In the genomic region with DNA sequence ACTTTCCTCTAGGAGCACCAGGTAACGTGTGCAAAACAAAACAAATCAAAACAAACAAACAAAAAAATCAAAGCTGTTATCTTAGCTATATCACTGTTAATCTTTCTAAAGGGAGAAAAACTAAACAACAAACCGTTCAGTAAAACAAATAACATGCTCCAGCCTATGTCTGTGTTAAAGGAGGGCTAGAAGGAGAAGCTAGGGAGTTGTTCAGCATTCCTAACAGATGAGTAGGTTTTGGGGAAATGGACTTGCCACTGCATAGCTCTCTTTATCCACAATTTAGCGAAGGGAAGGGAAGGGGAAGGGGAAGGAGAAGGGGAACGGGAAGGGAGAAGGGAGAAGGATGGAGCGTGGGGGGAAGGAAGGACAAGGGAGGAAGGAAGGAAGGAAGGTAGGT, we compare ENCODE assay signal across 14 cellular contexts.
DNase-seq lines count a peak whose midpoint lies in the region; ATAC-seq and TF ChIP-seq lines count a peak whose summit lies in the region.
"Had no signal": no experiment of that assay in that cellular context is flagged by ENCODE, and none has a peak within 500 bp of the region (broad histone marks: within the 10 kb centered on the region; RNA-seq: fewer than 3 reads in every experiment).

No MANE protein-coding gene starts in this region.

- H2BK5ac ChIP-seq in neuronal stem cell (ENCODE audit: low read length) = no peak overlapping the region

- no peak overlapping the region for H4K8ac ChIP-seq in neuronal stem cell (ENCODE audit: low read depth, low read length)

- no peaks in the 10 kb centered on the region for H3K27me3 ChIP-seq in A673 (replicated peaks; ENCODE audit: insufficient read depth, low read depth, low read length, poor library complexity)
- no peaks in the 10 kb centered on the region for H3K27me3 ChIP-seq in left ventricle myocardium inferior (ENCODE audit: low read depth)
- H3K27me3 ChIP-seq in neuronal stem cell (ENCODE audit: control insufficient read depth in 3 of 3, insufficient read depth in 3 of 3, low read depth in 1 of 3, low read length in 3 of 3) = no peaks in the 10 kb centered on the region
- H3K27me3 ChIP-seq: testis had no signal

- H2BK15ac ChIP-seq in neuronal stem cell (ENCODE audit: low read length) = no peak overlapping the region

- no peak overlapping the region for H3K4me3 ChIP-seq in A673 (ENCODE audit: low read depth, low read length, poor library complexity, severe bottlenecking)
- H3K4me3 ChIP-seq in left ventricle myocardium inferior = no peak overlapping the region
- no peak overlapping the region for H3K4me3 ChIP-seq in neuronal stem cell (ENCODE audit: low read length in 2 of 2)
- H3K4me3 ChIP-seq: lower lobe of right lung, testis had no signal

- H2BK12ac ChIP-seq in neuronal stem cell (ENCODE audit: low read length) = no peak overlapping the region

- H3K36me3 Mint-ChIP-seq in chondrocyte (ENCODE audit: low read depth) = no peaks in the 10 kb centered on the region

- no peak overlapping the region for H3K4me3 Mint-ChIP-seq in chondrocyte (ENCODE audit: unreplicated experiment)
- H3K4me3 Mint-ChIP-seq: activated CD4-positive, alpha-beta T cell treated with anti-CD3 and anti-CD28 coated beads, Interleukin-2, amount 10 ng/mL, durations not matched to agents 24 days and 14 days; activated T-cell treated with anti-CD3 and anti-CD28 coated beads, Interleukin-2, amount 50 U/mL, for 72 hours; T-helper 2 cell treated with Interferon-gamma antibody and Interleukin-4, amounts not matched to agents 5 μg/mL and 100 μg/mL, for 36 hours had no signal

- no peak overlapping the region for H2BK120ac ChIP-seq in neuronal stem cell (ENCODE audit: low read depth, low read length)

- no TSS peak for BruUV-seq in A673 (replicated peaks; lab: Mats Ljungman, UMichigan)

- TF ChIP-seq CTCF in A673 (conservative IDR thresholded peaks at IDR 0.05; ENCODE audit: low read depth, low read length) (no peak), chondrocyte (IDR thresholded peaks at IDR 0.05) (no peak), left ventricle myocardium inferior (IDR thresholded peaks at IDR 0.05; ENCODE audit: borderline replicate concordance) (no peak)

- intact Hi-C loops in A673 (cut with micrococcal nuclease; ENCODE audit: unreplicated experiment) = loop anchor here (5.0 kb wide), 1 partner anchor 351 kb away; no protein-coding TSS in a partner anchor
- intact Hi-C loops in left ventricle myocardium inferior (cut with micrococcal nuclease) = no loop called here

- H3K9me3 ChIP-seq in A673 (ENCODE audit: low read depth, low read length, poor library complexity, severe bottlenecking) (no peaks in the 10 kb centered on the region), left ventricle myocardium inferior (replicated peaks) (no peaks in the 10 kb centered on the region), neuronal stem cell (replicated peaks in 1 of 2; ENCODE audit: control insufficient read depth in 2 of 2, insufficient read depth in 1 of 2, low read depth in 1 of 2, low read length in 2 of 2) (no peaks in the 10 kb centered on the region)
- H3K9me3 ChIP-seq: lower lobe of right lung, testis had no signal

- no peak overlapping the region for H3K9ac ChIP-seq in neuronal stem cell (ENCODE audit: low read depth, low read length, poor library complexity)

- H3K18ac ChIP-seq in neuronal stem cell (ENCODE audit: low read length) = no peak overlapping the region

- H3K36me3 ChIP-seq in A673 (ENCODE audit: insufficient read depth, low read length, poor library complexity, severe bottlenecking) = no peaks in the 10 kb centered on the region
- no peaks in the 10 kb centered on the region for H3K36me3 ChIP-seq in left ventricle myocardium inferior
- H3K36me3 ChIP-seq in neuronal stem cell (replicated peaks in 1 of 2; ENCODE audit: control insufficient read depth in 2 of 2, insufficient read depth in 2 of 2, low read length in 2 of 2) = no peaks in the 10 kb centered on the region
- H3K36me3 ChIP-seq: lower lobe of right lung had no signal

- CTCF ChIA-PET in A673 (lab: Charles Lee) = interaction anchor here (0.6 kb wide), 1 partner anchor 350 kb away, joined by 4 read pairs; no protein-coding TSS in a partner anchor

- no peaks in the 10 kb centered on the region for H3K79me1 ChIP-seq in neuronal stem cell (ENCODE audit: low read depth, low read length)

- H3K23ac ChIP-seq in neuronal stem cell (ENCODE audit: low read depth, low read length, poor library complexity) = no peak overlapping the region

- no peak overlapping the region for H3K4ac ChIP-seq in neuronal stem cell (ENCODE audit: low read length)

- no peak overlapping the region for H2AK5ac ChIP-seq in neuronal stem cell (ENCODE audit: low read depth, low read length)

- H3K4me2 ChIP-seq in neuronal stem cell (ENCODE audit: insufficient read depth, low read length, poor library complexity, severe bottlenecking) = no peak overlapping the region

- no peak for ATAC-seq in HG02588 (IDR thresholded peaks at IDR 0.05; ENCODE audit: unreplicated experiment)
- ATAC-seq: activated T-cell treated with anti-CD3 and anti-CD28 coated beads, Interleukin-2, amount 50 U/mL, for 72 hours had no signal

- H3K27ac ChIP-seq in A673 (ENCODE audit: low read depth, low read length, poor library complexity, severe bottlenecking) (peak overlapping the region; percentile 76), left ventricle myocardium inferior (replicated peaks) (no peak overlapping the region), neuronal stem cell (replicated peaks; ENCODE audit: low read length) (no peak overlapping the region)
- H3K27ac ChIP-seq: lower lobe of right lung, testis had no signal

- H3K27me3 Mint-ChIP-seq in chondrocyte (ENCODE audit: low read depth) = no peaks in the 10 kb centered on the region

- POLR2A ChIA-PET in A673 (lab: Charles Lee; ENCODE audit: low non-redundant PET) = interaction anchor here (0.6 kb wide), 4 partner anchors 37 to 1833 kb away, joined by 4 to 31 read pairs (median 8); no protein-coding TSS in a partner anchor

- peaks cover 14% of the 10 kb centered on the region for H3K4me1 Mint-ChIP-seq in chondrocyte (ENCODE audit: low read depth)

- DNase-seq in A673 (ENCODE audit: low spot score) (peak; percentile 81), M059J (ENCODE audit: low read depth) (peak; percentile 63), chondrocyte (ENCODE audit: low spot score) (no peak), iris pigment epithelial cell (ENCODE audit: low read depth) (peak; percentile 56), left ventricle myocardium inferior (no peak), neuronal stem cell (ENCODE audit: low spot score) (no peak)
- DNase-seq in stimulated activated naive CD4-positive, alpha-beta T cell (lab: John Stamatoyannopoulos, UW) = no peak
- DNase-seq: activated T-cell treated with anti-CD3 and anti-CD28 coated beads, Interleukin-2, amount 50 U/mL, for 72 hours; amniotic stem cell; lower lobe of right lung; testis had no signal

- H3K4me1 ChIP-seq in A673 (ENCODE audit: insufficient read depth, low read length, poor library complexity, severe bottlenecking) (peaks cover 12% of the 10 kb centered on the region), left ventricle myocardium inferior (peaks cover 12% of the 10 kb centered on the region), neuronal stem cell (ENCODE audit: control insufficient read depth in 2 of 2, insufficient read depth in 1 of 2, low read depth in 1 of 2, low read length in 2 of 2) (no peaks in the 10 kb centered on the region)
- H3K4me1 ChIP-seq: lower lobe of right lung, testis had no signal

- H4K91ac ChIP-seq in neuronal stem cell (ENCODE audit: low read depth, low read length, poor library complexity) = no peak overlapping the region

- no peak overlapping the region for H2AFZ ChIP-seq in neuronal stem cell (ENCODE audit: low read length)

- WGBS in neuronal stem cell (ENCODE audit: extremely low coverage in 2 of 2, insufficient read length in 2 of 2, insufficient replicate concordance in 1 of 2), 2 donors = no CpG with 5 or more reads among the region's 5 CpGs

- H3K9me3 Mint-ChIP-seq in chondrocyte (ENCODE audit: low read depth) = peaks cover 4% of the 10 kb centered on the region
- H3K9me3 Mint-ChIP-seq: activated CD4-positive, alpha-beta T cell treated with anti-CD3 and anti-CD28 coated beads, Interleukin-2, amount 10 ng/mL, durations not matched to agents 24 days and 14 days; activated T-cell treated with anti-CD3 and anti-CD28 coated beads, Interleukin-2, amount 50 U/mL, for 72 hours; T-helper 2 cell treated with Interferon-gamma antibody and Interleukin-4, amounts not matched to agents 5 μg/mL and 100 μg/mL, for 36 hours had no signal

- peak overlapping the region; percentile 52 for H3K27ac Mint-ChIP-seq in chondrocyte (ENCODE audit: unreplicated experiment)
- H3K27ac Mint-ChIP-seq: activated CD4-positive, alpha-beta T cell treated with anti-CD3 and anti-CD28 coated beads, Interleukin-2, amount 10 ng/mL, durations not matched to agents 24 days and 14 days; activated T-cell treated with anti-CD3 and anti-CD28 coated beads, Interleukin-2, amount 50 U/mL, for 72 hours; T-helper 2 cell treated with Interferon-gamma antibody and Interleukin-4, amounts not matched to agents 5 μg/mL and 100 μg/mL, for 36 hours had no signal

- H3K14ac ChIP-seq in neuronal stem cell (ENCODE audit: low read length) = no peak overlapping the region

Comparison
In these comparisons a context has a peak if more than half of its experiments do, and no peak if none do; other contexts are left out.
1. DNase-seq: peak in A673 (single experiment), M059J (single experiment) and iris pigment epithelial cell (single experiment); none in chondrocyte (single experiment), stimulated activated naive CD4-positive, alpha-beta T cell (0 of 6), left ventricle myocardium inferior (single experiment) and neuronal stem cell (single experiment).